Comparison of ENCODE assay signal across 1 cellular context in genomic region chr1:18901147-18901951, GRCh38.
TF ChIP-seq lines count a peak whose summit lies in the region.

No MANE protein-coding gene starts in this region.

TF ChIP-seq in SK-N-SH, 30 proteins besides CTCF, POLR2A, EP300 and RAD21 (continued from another document):
- TF ChIP-seq REST (IDR thresholded peaks at IDR 0.05; ENCODE audit: low read depth, low read length) (no peak), FOXM1 (IDR thresholded peaks at IDR 0.05; ENCODE audit: low read depth) (no peak), FOXJ3 (CRISPR knock-in tag; IDR thresholded peaks at IDR 0.05) (no peak), GATA2 (CRISPR knock-in tag; IDR thresholded peaks at IDR 0.05) (no peak), MEF2A (IDR thresholded peaks at IDR 0.05; ENCODE audit: borderline replicate concordance, low read depth) (no peak), SIN3A (IDR thresholded peaks at IDR 0.05; ENCODE audit: borderline replicate concordance, low read depth, low read length) (no peak), ELF1 (IDR thresholded peaks at IDR 0.05) (no peak), TAF1 (IDR thresholded peaks at IDR 0.05; ENCODE audit: borderline replicate concordance, low read depth, low read length) (no peak), MAX (IDR thresholded peaks at IDR 0.05; ENCODE audit: low read depth) (no peak), POLR2AphosphoS5 (IDR thresholded peaks at IDR 0.05; ENCODE audit: low read depth, low read length) (no peak)
